Comparison of ENCODE assay signal across 8 cellular contexts in the genomic region with DNA sequence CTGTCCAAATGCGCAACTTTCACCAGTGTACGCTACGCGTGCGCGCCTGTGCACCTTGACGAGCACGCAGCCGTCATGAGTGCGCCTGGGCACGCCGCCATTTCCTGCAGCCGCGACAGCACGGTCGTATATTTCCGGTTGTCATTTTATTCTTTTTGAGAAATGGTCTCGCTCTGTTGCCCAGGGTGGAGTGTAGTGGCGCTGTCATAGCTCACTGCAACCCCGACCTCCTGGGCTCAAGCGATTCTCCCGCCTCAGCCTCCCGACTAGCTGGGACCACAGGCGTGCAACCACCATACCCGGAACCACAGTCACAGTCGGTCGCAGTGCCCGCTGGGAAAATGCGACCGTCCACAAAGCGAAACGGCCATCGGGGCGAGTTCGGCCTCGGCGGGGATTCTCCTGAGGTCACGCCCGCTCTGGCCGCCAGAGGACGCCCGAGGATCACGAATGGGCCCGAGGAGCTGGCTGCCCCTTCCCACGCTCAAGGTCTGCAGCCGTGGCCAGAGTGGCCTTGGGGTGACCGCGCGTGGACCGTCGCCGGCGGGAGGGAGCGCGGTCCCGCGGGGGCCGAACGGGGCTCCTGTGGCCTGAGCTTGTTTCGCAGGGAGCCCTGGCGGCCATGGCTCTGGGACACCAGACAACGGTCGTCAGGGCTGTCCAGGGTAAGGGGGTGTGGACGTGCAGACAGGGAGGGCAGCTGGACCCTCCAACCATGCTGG. TPM values are rescaled to one million over a fixed set of nuclear protein-coding genes. Genes with fewer than 3 reads are reported as not detected.
A peak's percentile ranks its signal among the peaks of the same experiment; 100 is the strongest.
DNase-seq lines count a peak whose midpoint lies in the region; ATAC-seq and TF ChIP-seq lines count a peak whose summit lies in the region.

No MANE protein-coding gene starts in this region.

- peak overlapping the region; percentile 83 for H3K4me3 Mint-ChIP-seq in natural killer cell

- peak overlapping the region in 2 of 4 experiments; percentile 10 to 39 for H3K4me3 ChIP-seq in fibroblast of lung (replicated peaks in 1 of 4; ENCODE audit: control extremely low read depth in 1 of 4, insufficient read depth in 1 of 4, low read depth in 3 of 4, low read length in 4 of 4)

- H3K27ac ChIP-seq in fibroblast of lung (ENCODE audit: insufficient read depth, low read length) = no peak overlapping the region

- ATAC-seq in GM18867 (IDR thresholded peaks at IDR 0.05; ENCODE audit: unreplicated experiment) (peak; percentile 79), HG03342 (IDR thresholded peaks at IDR 0.05; ENCODE audit: unreplicated experiment) (peak; percentile 68), natural killer cell (peak; percentile 86 to 90 (median 86))

- TF ChIP-seq CTCF in fibroblast of lung (conservative IDR thresholded peaks at IDR 0.05 in 1 of 2, IDR thresholded peaks at IDR 0.05 in 1 of 2; ENCODE audit: low read depth in 1 of 2, low read length in 2 of 2) (peak; percentile 56 to 68), natural killer cell (IDR thresholded peaks at IDR 0.05) (peak; percentile 67)

- H3K36me3 ChIP-seq in fibroblast of lung (ENCODE audit: control insufficient read depth, insufficient read depth, low read length) = no peaks in the 10 kb centered on the region

- H3K36me3 Mint-ChIP-seq in natural killer cell = no peaks in the 10 kb centered on the region

- no peak overlapping the region for H3K9ac ChIP-seq in fibroblast of lung (ENCODE audit: insufficient read depth, low read length)

- H3K27ac Mint-ChIP-seq in natural killer cell = peak overlapping the region; percentile 80

- no peaks in the 10 kb centered on the region for H4K20me1 ChIP-seq in fibroblast of lung (ENCODE audit: control insufficient read depth, extremely low read depth, insufficient read depth, low read length)

- peak overlapping the region; percentile 3 for H2AFZ ChIP-seq in fibroblast of lung (ENCODE audit: low read length)

- no peaks in the 10 kb centered on the region for H3K9me3 Mint-ChIP-seq in natural killer cell

- H3K4me1 ChIP-seq in fibroblast of lung (ENCODE audit: control insufficient read depth, extremely low read depth, insufficient read depth, low read length) = no peaks in the 10 kb centered on the region

- no peaks in the 10 kb centered on the region for H3K27me3 Mint-ChIP-seq in natural killer cell (ENCODE audit: low read depth in 2 of 2)

- no peaks in the 10 kb centered on the region for H3K9me3 ChIP-seq in fibroblast of lung (ENCODE audit: control insufficient read depth, insufficient read depth, low read depth, low read length)

- no peaks in the 10 kb centered on the region for H3K27me3 ChIP-seq in fibroblast of lung (ENCODE audit: control insufficient read depth, insufficient read depth, low read length)

- no peaks in the 10 kb centered on the region for H3K4me1 Mint-ChIP-seq in natural killer cell

- H3K4me2 ChIP-seq in fibroblast of lung (ENCODE audit: extremely low read depth, insufficient read depth, low read length) = peak overlapping the region; percentile 44

- DNase-seq in AG08396 (ENCODE audit: low spot score) = peak; percentile 85
- DNase-seq in NOMO-1 (lab: John Stamatoyannopoulos, UW; ENCODE audit: unreplicated experiment in 2 of 2) = peak; percentile 32 to 41
- DNase-seq in activated T-cell treated with anti-CD3 and anti-CD28 coated beads, Interleukin-2, amount 50 U/mL, for 1 hour = peak; percentile 72
- peak; percentile 24 to 33 for DNase-seq in fibroblast of lung (ENCODE audit: low read depth in 2 of 2)
- DNase-seq in natural killer cell = peak; percentile 67
- DNase-seq in stimulated activated naive CD4-positive, alpha-beta T cell (lab: John Stamatoyannopoulos, UW) = peak; percentile 15 to 76 (median 50)

- no peaks in the 10 kb centered on the region for H3K79me2 ChIP-seq in fibroblast of lung (ENCODE audit: control insufficient read depth, insufficient read depth, low read length)

- intact Hi-C loops in natural killer cell (cut with micrococcal nuclease) = loop anchor here (2.0 kb wide), 1 partner anchor 474 kb away; no protein-coding TSS in a partner anchor

RNA-seq across cellular contexts. Expression of gene PNMA3, which starts 23.7 kb away (rescaled TPM):
- total RNA-seq in fibroblast of lung (0.26 and 0.33 TPM in 2 replicates), natural killer cell (1 to 10 TPM; 3.1 to 4.2 (median 3.5) TPM)
- polyA plus RNA-seq in fibroblast of lung = 0.03 TPM in 1 of 2 replicates, not detected in the other
- not detected in 2 replicates for polyA plus RNA-seq in fibroblast of lung (2012)
- not detected in 2 replicates for polyA minus RNA-seq in fibroblast of lung (ENCODE audit: low replicate concordance)

RNA-seq across cellular contexts. Expression of gene PNMA5, which starts 38.6 kb away (rescaled TPM):
- not detected in 2 replicates for total RNA-seq in fibroblast of lung
- not detected in 2 replicates for polyA plus RNA-seq in fibroblast of lung
- polyA plus RNA-seq in fibroblast of lung (2012) = not detected in 2 replicates
- not detected in 2 replicates for polyA minus RNA-seq in fibroblast of lung (ENCODE audit: low replicate concordance)
- total RNA-seq in natural killer cell = not detected

RNA-seq across cellular contexts. Expression of gene PNMA6A, which starts 39.7 kb away (rescaled TPM):
- total RNA-seq in fibroblast of lung (3.1 and 3.3 TPM in 2 replicates), natural killer cell (under 1 TPM in 2 of 3 donors, not detected in 1; 0.12 to 0.28 TPM)
- polyA plus RNA-seq in fibroblast of lung = 0.56 and 0.85 TPM in 2 replicates
- 1.4 and 1.5 TPM in 2 replicates for polyA plus RNA-seq in fibroblast of lung (2012)
- 1.7 and 4.5 TPM in 2 replicates for polyA minus RNA-seq in fibroblast of lung (ENCODE audit: low replicate concordance)

Comparison
In these comparisons a context has a peak if more than half of its experiments do, and no peak if none do; other contexts are left out.
1. DNase-seq: peak in every context shown above with its lines; median percentile 85 in AG08396; 72 in activated T-cell treated with anti-CD3 and anti-CD28 coated beads, Interleukin-2, amount 50 U/mL, for 1 hour; 67 in natural killer cell; 50 in stimulated activated naive CD4-positive, alpha-beta T cell; 36 in NOMO-1; 28 in fibroblast of lung.